In the genomic region with DNA sequence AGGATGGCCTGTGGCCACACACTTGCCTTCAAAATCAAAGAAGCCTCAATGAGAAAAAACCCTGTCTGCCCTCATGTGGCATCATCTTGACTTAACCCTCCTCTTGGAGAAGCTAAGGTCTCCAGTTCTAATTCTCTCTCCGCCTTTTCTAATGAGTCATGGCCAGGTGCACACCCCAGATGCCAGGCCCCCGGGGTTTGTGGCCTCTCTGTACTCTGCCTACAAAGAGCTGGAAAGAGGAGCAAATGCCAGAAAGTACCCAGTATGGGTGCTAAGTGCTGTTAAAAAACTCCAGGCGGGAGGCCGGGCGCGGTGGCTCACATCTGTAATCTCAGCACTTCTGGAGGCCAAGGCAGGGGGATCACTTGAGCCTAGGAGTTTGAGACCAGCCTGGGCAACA, we compare ENCODE assay signal across 10 cellular contexts. TPM values are rescaled to one million over a fixed set of nuclear protein-coding genes. Genes with fewer than 3 reads are reported as not detected.
A peak's percentile ranks its signal among the peaks of the same experiment; 100 is the strongest.
DNase-seq lines count a peak whose midpoint lies in the region; ATAC-seq and TF ChIP-seq lines count a peak whose summit lies in the region.
"Not testable (repeated sequence)": the region's sequence is repeated elsewhere in the genome, so short reads cannot be mapped to it uniquely, and the experiment has no call there.
"Had no signal": no experiment of that assay in that cellular context is flagged by ENCODE, and none has a peak within 500 bp of the region (broad histone marks: within the 10 kb centered on the region; RNA-seq: fewer than 3 reads in every experiment).

No MANE protein-coding gene starts in this region.

- not testable (repeated sequence) for H3K27me3 Mint-ChIP-seq in CD4-positive, CD25-positive, alpha-beta regulatory T cell; activated CD4-positive, alpha-beta T cell treated with anti-CD3 and anti-CD28 coated beads for 36 hours; activated naive CD4-positive, alpha-beta T cell treated with anti-CD3 and anti-CD28 coated beads, Interleukin-2, amount 50 U/mL, for 24 hours

- CTCF ChIA-PET in PC-9 (lab: Charles Lee); activated CD4-positive, alpha-beta T cell treated with anti-CD3 and anti-CD28 coated beads for 36 hours (lab: Charles Lee); mammary epithelial cell (lab: Charles Lee; ENCODE audit: low non-redundant PET): not testable (repeated sequence)

- not testable (repeated sequence) for H3K9me2 ChIP-seq in PC-9 (ENCODE audit: insufficient read depth)

- intact Hi-C loops in PC-9 (cut with micrococcal nuclease; ENCODE audit: unreplicated experiment); activated CD4-positive, alpha-beta T cell treated with anti-CD3 and anti-CD28 coated beads for 36 hours (cut with DNase I, micrococcal nuclease); mammary epithelial cell (cut with micrococcal nuclease): not testable (repeated sequence)
- intact Hi-C loops in psoas muscle (cut with DNase I) = loop anchor here in 1 of 2 donors (10.0 kb wide), 1 partner anchor 105 kb away; no protein-coding TSS in a partner anchor

- peak overlapping the region; percentile 25 to 84 (median 32) for H3K27ac Mint-ChIP-seq in CD4-positive, CD25-positive, alpha-beta regulatory T cell
- peak overlapping the region; percentile 47 for H3K27ac Mint-ChIP-seq in activated CD4-positive, alpha-beta T cell treated with anti-CD3 and anti-CD28 coated beads for 36 hours
- H3K27ac Mint-ChIP-seq in activated naive CD4-positive, alpha-beta T cell treated with anti-CD3 and anti-CD28 coated beads, Interleukin-2, amount 50 U/mL, for 24 hours = peak overlapping the region; percentile 55

- in situ Hi-C loops in mammary epithelial cell (cut with MboI; ENCODE audit: low sequenced_read_pairs in 2 of 2) = not testable (repeated sequence)

- H3K4me3 ChIP-seq in CD4-positive, CD25-positive, alpha-beta regulatory T cell (ENCODE audit: low read depth, low read length); PC-9; mammary epithelial cell (replicated peaks in 1 of 3; ENCODE audit: insufficient read depth in 1 of 3, low read depth in 2 of 3, low read length in 3 of 3); psoas muscle: not testable (repeated sequence)

- not testable (repeated sequence) for H3K27ac ChIP-seq in CD4-positive, CD25-positive, alpha-beta regulatory T cell (ENCODE audit: insufficient read depth, low read length, poor library complexity, severe bottlenecking); PC-9; mammary epithelial cell (ENCODE audit: insufficient read depth, low read depth, low read length); foreskin keratinocyte
- peak overlapping the region; percentile 96 for H3K27ac ChIP-seq in psoas muscle

- H3K27me3 ChIP-seq in CD4-positive, CD25-positive, alpha-beta regulatory T cell (ENCODE audit: control insufficient read depth, insufficient read depth, low read length); PC-9 (ENCODE audit: insufficient read depth, low read depth); mammary epithelial cell (ENCODE audit: insufficient read depth, low read length); foreskin keratinocyte; psoas muscle (ENCODE audit: insufficient read depth in 3 of 3, low read length in 2 of 3): not testable (repeated sequence)

- POLR2A ChIA-PET in PC-9 (lab: Charles Lee; ENCODE audit: unreplicated experiment) = interaction anchor here (0.6 kb wide), 1 partner anchor 36 kb away, joined by 4 read pairs; no protein-coding TSS in a partner anchor
- POLR2A ChIA-PET in activated CD4-positive, alpha-beta T cell treated with anti-CD3 and anti-CD28 coated beads for 36 hours (lab: Charles Lee) = not testable (repeated sequence)

- peaks cover 10% of the 10 kb centered on the region for H3K36me3 Mint-ChIP-seq in CD4-positive, CD25-positive, alpha-beta regulatory T cell
- H3K36me3 Mint-ChIP-seq in activated CD4-positive, alpha-beta T cell treated with anti-CD3 and anti-CD28 coated beads for 36 hours (ENCODE audit: low read depth); activated naive CD4-positive, alpha-beta T cell treated with anti-CD3 and anti-CD28 coated beads, Interleukin-2, amount 50 U/mL, for 24 hours: not testable (repeated sequence)

- not testable (repeated sequence) for ATAC-seq in CD4-positive, CD25-positive, alpha-beta regulatory T cell (ENCODE audit: low read depth in 2 of 2); psoas muscle
- peak; percentile 13 for ATAC-seq in activated CD4-positive, alpha-beta T cell treated with anti-CD3 and anti-CD28 coated beads for 36 hours
- ATAC-seq in foreskin keratinocyte = peak; percentile 85
- ATAC-seq in stimulated activated naive CD8-positive, alpha-beta T cell treated with anti-CD3 and anti-CD28 coated beads, Interleukin-15, Interleukin-2, amounts not matched to agents 100 U/mL and 50 U/mL, for 24 hours = peak; percentile 25

- not testable (repeated sequence) for H3K4me1 ChIP-seq in CD4-positive, CD25-positive, alpha-beta regulatory T cell (ENCODE audit: control insufficient read depth, insufficient read depth, low read length, poor library complexity, severe bottlenecking); mammary epithelial cell (ENCODE audit: insufficient read depth, low read length); foreskin keratinocyte
- H3K4me1 ChIP-seq in PC-9 (replicated peaks; ENCODE audit: insufficient read depth) (peaks cover 18% of the 10 kb centered on the region; the same call in 1 of the 2 replicates), psoas muscle (peaks cover 54% of the 10 kb centered on the region)

- BruUV-seq in PC-9 (replicated peaks; lab: Mats Ljungman, UMichigan); mammary epithelial cell (replicated peaks; lab: Mats Ljungman, UMichigan): not testable (repeated sequence)

- H2AFZ ChIP-seq in PC-9; mammary epithelial cell (ENCODE audit: low read depth, low read length): not testable (repeated sequence)

- not testable (repeated sequence) for H3K36me3 ChIP-seq in CD4-positive, CD25-positive, alpha-beta regulatory T cell (ENCODE audit: control insufficient read depth, insufficient read depth, low read length); PC-9 (ENCODE audit: low read depth); mammary epithelial cell (ENCODE audit: insufficient read depth, low read length); psoas muscle (ENCODE audit: insufficient read depth in 1 of 2, low read depth in 1 of 2)

- H3K4me3 Mint-ChIP-seq in CD4-positive, CD25-positive, alpha-beta regulatory T cell; activated CD4-positive, alpha-beta T cell treated with anti-CD3 and anti-CD28 coated beads for 36 hours; activated naive CD4-positive, alpha-beta T cell treated with anti-CD3 and anti-CD28 coated beads, Interleukin-2, amount 50 U/mL, for 24 hours: not testable (repeated sequence)

- 0 out of 2 replicates have a peak overlapping the region, but pooled peaks have one; percentile 19 for H3K4me2 ChIP-seq in PC-9
- not testable (repeated sequence) for H3K4me2 ChIP-seq in mammary epithelial cell (ENCODE audit: insufficient read depth, low read depth, low read length)

- H3K9me3 Mint-ChIP-seq in CD4-positive, CD25-positive, alpha-beta regulatory T cell; activated CD4-positive, alpha-beta T cell treated with anti-CD3 and anti-CD28 coated beads for 36 hours (ENCODE audit: low read depth); activated naive CD4-positive, alpha-beta T cell treated with anti-CD3 and anti-CD28 coated beads, Interleukin-2, amount 50 U/mL, for 24 hours: not testable (repeated sequence)

- peaks cover 5 to 35% (median 15%) of the 10 kb centered on the region in 4 donors for H3K4me1 Mint-ChIP-seq in CD4-positive, CD25-positive, alpha-beta regulatory T cell
- H3K4me1 Mint-ChIP-seq in activated CD4-positive, alpha-beta T cell treated with anti-CD3 and anti-CD28 coated beads for 36 hours = peaks cover 34% of the 10 kb centered on the region
- H3K4me1 Mint-ChIP-seq in activated naive CD4-positive, alpha-beta T cell treated with anti-CD3 and anti-CD28 coated beads, Interleukin-2, amount 50 U/mL, for 24 hours = peaks cover 42% of the 10 kb centered on the region

- not testable (repeated sequence) for TF ChIP-seq CTCF in PC-9 (conservative IDR thresholded peaks at IDR 0.05); mammary epithelial cell (conservative IDR thresholded peaks at IDR 0.05 in 1 of 2, IDR thresholded peaks at IDR 0.05 in 1 of 2; ENCODE audit: extremely low read depth in 1 of 2, insufficient read depth in 1 of 2, low read depth in 1 of 2, low read length in 2 of 2); foreskin keratinocyte (conservative IDR thresholded peaks at IDR 0.05); psoas muscle (IDR thresholded peaks at IDR 0.05)

- H3K9me3 ChIP-seq in CD4-positive, CD25-positive, alpha-beta regulatory T cell (ENCODE audit: control insufficient read depth in 2 of 2, low read length in 2 of 2); PC-9 (ENCODE audit: insufficient read depth, low read depth); mammary epithelial cell (replicated peaks; ENCODE audit: insufficient read depth, low read length); psoas muscle: not testable (repeated sequence)

- dilution Hi-C loops in mammary epithelial cell (cut with HindIII; ENCODE audit: low sequenced_read_pairs) = loop anchor here (5.0 kb wide), 2 partner anchors 38 to 98 kb away; no protein-coding TSS in a partner anchor

- not testable (repeated sequence) for H4K20me1 ChIP-seq in PC-9 (ENCODE audit: insufficient read depth); mammary epithelial cell (ENCODE audit: insufficient read depth, low read length)

- not testable (repeated sequence) for H3K79me2 ChIP-seq in PC-9 (ENCODE audit: low read depth); mammary epithelial cell (ENCODE audit: insufficient read depth, low read length)

- DNase-seq in CD4-positive, CD25-positive, alpha-beta regulatory T cell; psoas muscle; stimulated activated naive CD8-positive, alpha-beta T cell treated with anti-CD3 and anti-CD28 coated beads, Interleukin-15, Interleukin-2, amounts not matched to agents 100 U/mL and 50 U/mL, for 24 hours: not testable (repeated sequence)
- peak; percentile 25 to 38 for DNase-seq in PC-9
- peak; percentile 33 for DNase-seq in activated CD4-positive, alpha-beta T cell treated with anti-CD3 and anti-CD28 coated beads for 36 hours
- peak; percentile 44 for DNase-seq in mammary epithelial cell
- peak; percentile 20 to 67 for DNase-seq in foreskin keratinocyte

- 72% methylated on average over 6 of the region's 6 CpGs for WGBS in mammary epithelial cell (ENCODE audit: low coverage, missing lambda C conversion rate)
- WGBS in psoas muscle, 3 donors = 67 to 86% (median 67%) methylated on average over 6 of the region's 6 CpGs

- not testable (repeated sequence) for H3K9ac ChIP-seq in mammary epithelial cell (ENCODE audit: insufficient read depth, low read length)

- not testable (repeated sequence) for H3F3A ChIP-seq in PC-9 (ENCODE audit: insufficient read depth, low read depth)

RNA-seq across cellular contexts. Expression of a gene that starts 20.2 kb away (rescaled TPM):
- total RNA-seq in CD4-positive, CD25-positive, alpha-beta regulatory T cell = 46.3 TPM
- polyA plus RNA-seq in CD4-positive, CD25-positive, alpha-beta regulatory T cell = 100 to 1,000 TPM in 2 of 4 donors, 10 to 100 TPM in 2; 89.0 to 126 (median 97.6) TPM
- total RNA-seq in PC-9 (2021) = 0.95 and 1.1 TPM in 2 replicates
- total RNA-seq in activated CD4-positive, alpha-beta T cell treated with anti-CD3 and anti-CD28 coated beads for 36 hours = 10 to 100 TPM; 26.9 to 27.7 TPM
- total RNA-seq in mammary epithelial cell = not detected
- not detected for polyA plus RNA-seq in mammary epithelial cell
- polyA minus RNA-seq in mammary epithelial cell = not detected
- not detected in 2 replicates for total RNA-seq in foreskin keratinocyte
- not detected in 2 replicates for polyA plus RNA-seq in foreskin keratinocyte
- under 1 TPM in 1 of 4 donors, not detected in 3; 0.61 TPM for total RNA-seq in psoas muscle
- polyA plus RNA-seq in psoas muscle = under 1 TPM; 0.05 to 0.14 (median 0.06) TPM
- total RNA-seq: H1 had no signal
- polyA plus RNA-seq: BJ had no signal

Comparison
In these comparisons a context has a peak if more than half of its experiments do, and no peak if none do; other contexts are left out.
1. RNA of a gene that starts 20.2 kb away (total RNA-seq): 46.3 TPM in CD4-positive, CD25-positive, alpha-beta regulatory T cell (single experiment) and 26.9 to 27.7 TPM in activated CD4-positive, alpha-beta T cell treated with anti-CD3 and anti-CD28 coated beads for 36 hours; 0.95 to 1.1 TPM in PC-9, not detected in mammary epithelial cell, 0.61 TPM in psoas muscle and not detected in foreskin keratinocyte; every median in the first group is over 10 times any median in the second.
2. Peak in every context shown above with its lines, with median percentiles within 50 percentile points of each other: H3K27ac Mint-ChIP-seq.